In genomic region chr3:38960042-38960622, GRCh38 we compare ENCODE assay signal across 8 cellular contexts.
"Had no signal": no experiment of that assay in that cellular context is flagged by ENCODE, and none has a peak within 500 bp of the region (broad histone marks: within the 10 kb centered on the region; RNA-seq: fewer than 3 reads in every experiment).

No MANE protein-coding gene starts in this region.

- H3K36me3 ChIP-seq: neutrophil, suprapubic skin had no signal

- H3K36me3 Mint-ChIP-seq: memory B cell, natural killer cell had no signal

- H3K4me3 ChIP-seq: suprapubic skin had no signal

- H3K27ac Mint-ChIP-seq: activated naive CD4-positive, alpha-beta T cell treated with anti-CD3 and anti-CD28 coated beads for 36 hours; activated T-helper 2 cell treated with anti-CD3 and anti-CD28 coated beads, Interferon-gamma antibody, Interleukin-2, Interleukin-4, amounts not matched to agents 10 μg/mL and 5 μg/mL and 100 μg/mL, durations not matched to agents 14 hours and 24 hours and 36 hours; memory B cell; natural killer cell; stimulated activated naive CD8-positive, alpha-beta T cell treated with anti-CD3 and anti-CD28 coated beads, Interleukin-15, Interleukin-2, amounts not matched to agents 100 ng/mL and 50 ng/mL, for 24 hours had no signal

- H3K4me1 Mint-ChIP-seq: natural killer cell had no signal

- H3K27me3 Mint-ChIP-seq: stimulated activated naive CD8-positive, alpha-beta T cell treated with anti-CD3 and anti-CD28 coated beads, Interleukin-15, Interleukin-2, amounts not matched to agents 100 ng/mL and 50 ng/mL, for 24 hours had no signal

- H3K4me3 Mint-ChIP-seq: activated naive CD4-positive, alpha-beta T cell treated with anti-CD3 and anti-CD28 coated beads for 36 hours; memory B cell; natural killer cell; stimulated activated naive CD8-positive, alpha-beta T cell treated with anti-CD3 and anti-CD28 coated beads, Interleukin-15, Interleukin-2, amounts not matched to agents 100 ng/mL and 50 ng/mL, for 24 hours had no signal

- H3K4me1 ChIP-seq: suprapubic skin had no signal

- H3K27me3 ChIP-seq: neutrophil, suprapubic skin had no signal

- DNase-seq: natural killer cell; stimulated activated CD4-positive, alpha-beta T cell treated with anti-CD3 and anti-CD28 coated beads, Interleukin-4, amount 100 ng/mL, for 4 hours had no signal

- H3K27ac ChIP-seq: neutrophil, suprapubic skin had no signal

- H3K9me3 Mint-ChIP-seq: activated naive CD4-positive, alpha-beta T cell treated with anti-CD3 and anti-CD28 coated beads for 36 hours; activated T-helper 2 cell treated with anti-CD3 and anti-CD28 coated beads, Interferon-gamma antibody, Interleukin-2, Interleukin-4, amounts not matched to agents 10 μg/mL and 5 μg/mL and 100 μg/mL, durations not matched to agents 14 hours and 24 hours and 36 hours; memory B cell; natural killer cell; stimulated activated naive CD8-positive, alpha-beta T cell treated with anti-CD3 and anti-CD28 coated beads, Interleukin-15, Interleukin-2, amounts not matched to agents 100 ng/mL and 50 ng/mL, for 24 hours had no signal

- H3K9me3 ChIP-seq: neutrophil, suprapubic skin had no signal
